In the genomic region with DNA sequence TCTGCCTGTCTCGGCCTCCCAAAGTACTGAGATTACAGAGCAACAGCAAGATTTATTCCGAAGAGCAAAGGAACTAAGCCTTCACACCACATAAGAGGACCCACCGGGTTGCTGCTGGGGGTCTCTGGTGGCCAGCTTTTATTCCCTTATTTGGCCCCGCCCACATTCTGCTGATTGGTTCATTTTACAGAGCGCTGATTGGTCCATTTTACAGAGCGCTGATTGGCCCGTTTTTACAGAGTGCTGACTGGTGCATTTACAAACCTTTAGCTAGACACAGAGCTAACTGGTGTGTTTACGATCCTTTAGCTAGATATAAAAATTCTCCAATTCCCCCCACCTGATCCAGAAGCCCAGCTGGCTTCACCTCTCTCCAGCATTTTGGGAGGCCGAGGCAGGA, we compare ENCODE assay signal across 28 cellular contexts.
"Had no signal": no experiment of that assay in that cellular context is flagged by ENCODE, and none has a peak within 500 bp of the region (broad histone marks: within the 10 kb centered on the region; RNA-seq: fewer than 3 reads in every experiment).

No MANE protein-coding gene starts in this region.

- ATAC-seq: activated CD4-positive, CD25-positive, alpha-beta regulatory T cell treated with anti-CD3 and anti-CD28 coated beads, Interleukin-2, amount 50 U/mL, for 24 hours; activated naive CD4-positive, alpha-beta T cell treated with anti-CD3 and anti-CD28 coated beads, Interleukin-2, amount 50 U/mL, for 72 hours; activated T-cell treated with anti-CD3 and anti-CD28 coated beads, Interleukin-2, amount 50 U/mL, for 72 hours; esophagus mucosa; T-helper 17 cell had no signal

- H3K27ac ChIP-seq: ascending aorta, breast epithelium, cardiac muscle cell, coronary artery, dorsolateral prefrontal cortex, WERI-Rb-1 had no signal

- H3K36me3 ChIP-seq: ascending aorta, breast epithelium, cardiac muscle cell, WERI-Rb-1 had no signal

- H3K9me3 ChIP-seq: ascending aorta, breast epithelium had no signal

- FAIRE-seq: frontal cortex had no signal

- H3K27me3 ChIP-seq: ascending aorta, breast epithelium, cardiac muscle cell, dorsolateral prefrontal cortex had no signal

- H3K4me1 ChIP-seq: breast epithelium had no signal

- H3K4me3 ChIP-seq: ascending aorta, breast epithelium, cardiac muscle cell, coronary artery, dorsolateral prefrontal cortex had no signal

- DNase-seq: activated B cell treated with CpG ODN at 0.5 μM for 24 hours; activated CD4-positive, alpha-beta T cell treated with anti-CD3 and anti-CD28 coated beads for 48 hours; activated CD4-positive, alpha-beta T cell treated with anti-CD3 and anti-CD28 coated beads, Interleukin-2, amount 50 U/mL, for 1 hour; activated CD4-positive, alpha-beta T cell treated with anti-CD3 and anti-CD28 coated beads, Interleukin-2, amount 50 U/mL, for 48 hours; activated CD8-positive, alpha-beta memory T cell treated with anti-CD3 and anti-CD28 coated beads, Interleukin-2, amount 50 U/mL, for 48 hours; activated gamma-delta T cell; activated naive CD4-positive, alpha-beta T cell; activated naive CD4-positive, alpha-beta T cell treated with anti-CD3 and anti-CD28 coated beads, Interleukin-2, amount 10 ng/mL, durations not matched to agents 7 days and 5 days; activated naive CD8-positive, alpha-beta T cell treated with anti-CD3 and anti-CD28 coated beads, Interleukin-2, amount 10 ng/mL, durations not matched to agents 7 days and 5 days; activated T-cell treated with anti-CD3 and anti-CD28 coated beads for 4 hours; activated T-cell treated with anti-CD3 and anti-CD28 coated beads, Interleukin-2, amount 50 U/mL, for 24 hours; activated T-cell treated with anti-CD3 and anti-CD28 coated beads, Interleukin-2, amount 50 U/mL, for 72 hours; dorsolateral prefrontal cortex; effector memory CD4-positive, alpha-beta T cell; endodermal cell; foreskin fibroblast; head of caudate nucleus; T-helper 17 cell; T1000; WERI-Rb-1 had no signal
